18 cellular contexts compared by ENCODE assay signal in genomic region chr16:26993511-26993910, GRCh38.
"Had no signal": no experiment of that assay in that cellular context is flagged by ENCODE, and none has a peak within 500 bp of the region (broad histone marks: within the 10 kb centered on the region; RNA-seq: fewer than 3 reads in every experiment).

No MANE protein-coding gene starts in this region.

- H3K36me3 ChIP-seq: left lung, right atrium auricular region, upper lobe of left lung had no signal

- H3K27ac ChIP-seq: left lung, right atrium auricular region, skin epidermis, upper lobe of left lung had no signal

- H3K9me3 Mint-ChIP-seq: activated T-cell treated with anti-CD3 and anti-CD28 coated beads, Interleukin-2, amount 50 U/mL, for 72 hours had no signal

- DNase-seq: activated CD4-positive, alpha-beta T cell treated with anti-CD3 and anti-CD28 coated beads, Interleukin-2, amount 10 ng/mL, durations not matched to agents 7 days and 5 days; activated CD4-positive, CD25-positive, alpha-beta regulatory T cell; activated CD8-positive, alpha-beta memory T cell treated with anti-CD3 and anti-CD28 coated beads, Interleukin-2, amount 50 U/mL, for 48 hours; activated gamma-delta T cell treated with Interleukin-2 at 50 U/mL for 16 hours; activated naive CD8-positive, alpha-beta T cell treated with anti-CD3 and anti-CD28 coated beads for 36 hours; activated T-cell treated with anti-CD3 and anti-CD28 coated beads, Interleukin-2, amount 50 U/mL, for 72 hours; aorta; effector memory CD4-positive, alpha-beta T cell; left lung; mammary epithelial cell; naive B cell; nucleus accumbens; stimulated activated CD4-positive, alpha-beta T cell treated with anti-CD3 and anti-CD28 coated beads, Interleukin-4, amount 100 ng/mL, for 24 hours; stimulated activated naive CD8-positive, alpha-beta T cell treated with anti-CD3 and anti-CD28 coated beads, Interleukin-15, Interleukin-2, amounts not matched to agents 100 U/mL and 50 U/mL, for 24 hours; upper lobe of left lung had no signal

- H3K4me1 Mint-ChIP-seq: activated CD4-positive, alpha-beta T cell treated with anti-CD3 and anti-CD28 coated beads, Interleukin-2, amount 10 ng/mL, durations not matched to agents 7 days and 5 days; activated naive CD8-positive, alpha-beta T cell treated with anti-CD3 and anti-CD28 coated beads for 36 hours; naive B cell had no signal

- H3K27ac Mint-ChIP-seq: activated CD4-positive, alpha-beta T cell treated with anti-CD3 and anti-CD28 coated beads, Interleukin-2, amount 10 ng/mL, durations not matched to agents 7 days and 5 days; activated naive CD8-positive, alpha-beta T cell treated with anti-CD3 and anti-CD28 coated beads for 36 hours; activated T-cell treated with anti-CD3 and anti-CD28 coated beads, Interleukin-2, amount 50 U/mL, for 72 hours; dendritic cell treated with granulocyte-macrophage colony-stimulating factor and Interleukin-4, amounts not matched to agents 40 ng/mL and 50 ng/mL, for 4 days; naive B cell had no signal

- H3K27me3 ChIP-seq: right atrium auricular region, upper lobe of left lung had no signal

- H3K36me3 Mint-ChIP-seq: activated naive CD8-positive, alpha-beta T cell treated with anti-CD3 and anti-CD28 coated beads for 36 hours had no signal

- H3K4me3 Mint-ChIP-seq: activated CD4-positive, alpha-beta T cell treated with anti-CD3 and anti-CD28 coated beads, Interleukin-2, amount 10 ng/mL, durations not matched to agents 7 days and 5 days; activated naive CD8-positive, alpha-beta T cell treated with anti-CD3 and anti-CD28 coated beads for 36 hours; activated T-cell treated with anti-CD3 and anti-CD28 coated beads, Interleukin-2, amount 50 U/mL, for 72 hours; dendritic cell treated with granulocyte-macrophage colony-stimulating factor and Interleukin-4, amounts not matched to agents 40 ng/mL and 50 ng/mL, for 4 days; naive B cell had no signal

- H3K4me3 ChIP-seq: left lung, right atrium auricular region, skin epidermis, upper lobe of left lung had no signal

- ATAC-seq: activated T-cell treated with anti-CD3 and anti-CD28 coated beads, Interleukin-2, amount 50 U/mL, for 72 hours; left lung; stimulated activated naive CD8-positive, alpha-beta T cell treated with anti-CD3 and anti-CD28 coated beads, Interleukin-15, Interleukin-2, amounts not matched to agents 100 U/mL and 50 U/mL, for 24 hours had no signal

- H3K4me1 ChIP-seq: left lung, right atrium auricular region, upper lobe of left lung had no signal

- H3K9me3 ChIP-seq: left lung, upper lobe of left lung had no signal
